In genomic region chr9:1612886-1613285, GRCh38 we compare ENCODE assay signal across 1 cellular context.
TF ChIP-seq lines count a peak whose summit lies in the region.

No MANE protein-coding gene starts in this region.

TF ChIP-seq in HepG2, 621 proteins besides CTCF, POLR2A, EP300 and RAD21:
- TF ChIP-seq DNMT1 (CRISPR knock-in tag; IDR thresholded peaks at IDR 0.05) (no peak), CEBPB (IDR thresholded peaks at IDR 0.05; ENCODE audit: borderline replicate concordance, low read depth, low read length) (peak; percentile 28; the same call in 1 of the 2 replicates), JARID2 (CRISPR knock-in tag; IDR thresholded peaks at IDR 0.05; ENCODE audit: insufficient replicate concordance) (no peak), CAMTA2 (CRISPR knock-in tag; IDR thresholded peaks at IDR 0.05; ENCODE audit: borderline replicate concordance) (no peak)
TF ChIP-seq in HepG2: peak in this region for 1.
